30 cellular contexts compared by ENCODE assay signal in the genomic region with DNA sequence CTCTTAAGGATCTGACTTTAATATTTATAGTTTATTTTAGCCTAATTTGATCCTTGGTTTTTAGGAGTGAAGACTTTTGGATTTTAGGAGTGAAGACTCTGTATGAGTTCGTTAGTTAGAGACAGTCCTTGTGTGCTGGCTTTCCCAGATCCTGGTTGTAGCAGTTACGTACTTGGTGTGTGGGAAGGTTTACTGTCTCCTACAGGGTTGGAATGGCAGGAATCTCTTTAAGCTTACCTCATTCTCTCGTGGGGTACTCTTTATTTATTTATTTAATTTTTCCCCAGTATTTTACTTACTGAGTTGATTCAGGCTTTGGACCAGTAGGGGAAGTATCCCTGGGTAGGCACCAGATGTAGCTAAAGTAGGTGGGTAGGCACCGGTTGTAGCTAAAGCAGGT. TPM values are rescaled to one million over a fixed set of nuclear protein-coding genes. Genes with fewer than 3 reads are reported as not detected.
"Had no signal": no experiment of that assay in that cellular context is flagged by ENCODE, and none has a peak within 500 bp of the region (broad histone marks: within the 10 kb centered on the region; RNA-seq: fewer than 3 reads in every experiment).

No MANE protein-coding gene starts in this region.

- ATAC-seq: activated T-helper 17 cell treated with anti-CD3 and anti-CD28 coated beads, Interleukin-2, amount 50 U/mL, for 72 hours; body of pancreas; Panc1; Right ventricle myocardium inferior had no signal

- H3K27me3 ChIP-seq: body of pancreas had no signal

- DNase-seq: activated CD4-positive, alpha-beta memory T cell treated with anti-CD3 and anti-CD28 coated beads for 36 hours; activated CD4-positive, alpha-beta T cell treated with anti-CD3 and anti-CD28 coated beads, Interleukin-2, amount 10 ng/mL, durations not matched to agents 7 days and 5 days; activated CD4-positive, CD25-positive, alpha-beta regulatory T cell; activated CD8-positive, alpha-beta memory T cell treated with anti-CD3 and anti-CD28 coated beads for 24 hours; activated gamma-delta T cell; activated naive CD4-positive, alpha-beta T cell treated with anti-CD3 and anti-CD28 coated beads for 36 hours; activated T-cell treated with anti-CD3 and anti-CD28 coated beads for 4 hours; activated T-cell treated with anti-CD3 and anti-CD28 coated beads, Interleukin-2, amount 50 U/mL, for 48 hours; body of pancreas; central memory CD4-positive, alpha-beta T cell; NCI-H1092; NCI-H1417; NCI-H1930; NCI-H2107; NCI-H2171 treated with DMSO at 0.1 percent for 48 hours; NCI-H226; NCI-H526 treated with DMSO at 0.1 percent for 48 hours; NCI-H82; OCI-M1; RPMI8226; T-helper 1 cell had no signal

- H3K27ac ChIP-seq: body of pancreas, SK-N-MC, VCaP had no signal

- H3K4me1 ChIP-seq: body of pancreas had no signal

- H3K4me3 ChIP-seq: body of pancreas, SK-N-MC had no signal

RNA-seq across cellular contexts. Expression of a gene that starts 1.8 kb away (rescaled TPM):
- total RNA-seq: activated CD4-positive, alpha-beta memory T cell treated with anti-CD3 and anti-CD28 coated beads for 36 hours; body of pancreas; bronchial epithelial cell; chondrocyte; MCF 10A; NCI-H460 had no signal

RNA-seq across cellular contexts. Expression of a gene that starts 42.8 kb away (rescaled TPM):
- total RNA-seq: activated CD4-positive, alpha-beta memory T cell treated with anti-CD3 and anti-CD28 coated beads for 36 hours; activated naive CD4-positive, alpha-beta T cell treated with anti-CD3 and anti-CD28 coated beads for 36 hours; activated T-helper 17 cell treated with anti-CD3 and anti-CD28 coated beads, Interleukin-2, amount 50 U/mL, for 72 hours; body of pancreas; bronchial epithelial cell; chondrocyte; NCI-H460 had no signal

RNA-seq across cellular contexts. Expression of a gene that starts 54.9 kb away (rescaled TPM):
- total RNA-seq: body of pancreas, bronchial epithelial cell, chondrocyte, MCF 10A, Right ventricle myocardium inferior had no signal
